Comparison of ENCODE assay signal across 10 cellular contexts in genomic region chr13:60230593-60230992, GRCh38.
DNase-seq lines count a peak whose midpoint lies in the region; ATAC-seq and TF ChIP-seq lines count a peak whose summit lies in the region.
"Had no signal": no experiment of that assay in that cellular context is flagged by ENCODE, and none has a peak within 500 bp of the region (broad histone marks: within the 10 kb centered on the region; RNA-seq: fewer than 3 reads in every experiment).

No MANE protein-coding gene starts in this region.

- no peaks in the 10 kb centered on the region for H3K79me2 ChIP-seq in ACC112 (ENCODE audit: control insufficient read depth, insufficient read depth, low read length, unreplicated experiment)

- H3K27ac ChIP-seq in ACC112 (ENCODE audit: low read depth, low read length): no peak overlapping the region
- H3K27ac ChIP-seq in body of pancreas: no peak overlapping the region
- H3K27ac ChIP-seq in effector memory CD4-positive, alpha-beta T cell (ENCODE audit: insufficient read depth, low read length, poor library complexity, severe bottlenecking): no peak overlapping the region
- H3K27ac ChIP-seq in SJCRH30: no peak overlapping the region

- ATAC-seq in GM19463 (IDR thresholded peaks at IDR 0.05; ENCODE audit: unreplicated experiment): peak; percentile 62
- peak; percentile 61 for ATAC-seq in HG03159 (IDR thresholded peaks at IDR 0.05; ENCODE audit: unreplicated experiment)
- peak; percentile 30 for ATAC-seq in body of pancreas

- no peak for TF ChIP-seq CTCF in body of pancreas (IDR thresholded peaks at IDR 0.05)

- peak overlapping the region; percentile 47 for H2AFZ ChIP-seq in ACC112 (ENCODE audit: low read length, unreplicated experiment)

- H3K27me3 ChIP-seq in ACC112 (ENCODE audit: insufficient read depth, low read length): no peaks in the 10 kb centered on the region
- H3K27me3 ChIP-seq in body of pancreas: no peaks in the 10 kb centered on the region
- H3K27me3 ChIP-seq in effector memory CD4-positive, alpha-beta T cell (replicated peaks; ENCODE audit: control insufficient read depth, insufficient read depth, low read length, poor library complexity, severe bottlenecking): no peaks in the 10 kb centered on the region
- no peaks in the 10 kb centered on the region for H3K27me3 ChIP-seq in SJCRH30

- intact Hi-C loops in body of pancreas (cut with DNase I): no loop called here

- H3K36me3 ChIP-seq in ACC112 (ENCODE audit: insufficient read depth, low read length) (no peaks in the 10 kb centered on the region), body of pancreas (replicated peaks in 1 of 2; ENCODE audit: insufficient read depth in 1 of 2, low read depth in 2 of 2) (no peaks in the 10 kb centered on the region), SJCRH30 (no peaks in the 10 kb centered on the region)
- H3K36me3 ChIP-seq in effector memory CD4-positive, alpha-beta T cell (ENCODE audit: control insufficient read depth, insufficient read depth, low read length): no peaks in the 10 kb centered on the region

- DNase-seq in body of pancreas (no peak), NCI-H1105 treated with DMSO at 0.1 percent for 48 hours (lab: John Stamatoyannopoulos, UW) (no peak), SJCRH30 (no peak), NCI-H1417 (lab: John Stamatoyannopoulos, UW) (no peak)
- no peak for DNase-seq in effector memory CD4-positive, alpha-beta T cell
- DNase-seq: activated naive CD4-positive, alpha-beta T cell treated with anti-CD3 and anti-CD28 coated beads for 36 hours; NCI-H1436 treated with DMSO at 0.1 percent for 48 hours had no signal

- WGBS in body of pancreas, 2 donors: 28 to 35% methylated on average over 3 of the region's 3 CpGs

- H3K9me3 ChIP-seq in body of pancreas (no peaks in the 10 kb centered on the region), SJCRH30 (replicated peaks) (no peaks in the 10 kb centered on the region)
- H3K9me3 ChIP-seq in effector memory CD4-positive, alpha-beta T cell (ENCODE audit: control insufficient read depth, low read length): no peaks in the 10 kb centered on the region

- peaks cover 14% of the 10 kb centered on the region for H3K4me1 ChIP-seq in ACC112 (ENCODE audit: control insufficient read depth, insufficient read depth, low read length, unreplicated experiment)
- no peaks in the 10 kb centered on the region for H3K4me1 ChIP-seq in body of pancreas
- no peaks in the 10 kb centered on the region for H3K4me1 ChIP-seq in effector memory CD4-positive, alpha-beta T cell (ENCODE audit: control insufficient read depth, insufficient read depth, low read length, poor library complexity, severe bottlenecking)
- no peaks in the 10 kb centered on the region for H3K4me1 ChIP-seq in SJCRH30

- H3K4me3 ChIP-seq in ACC112 (ENCODE audit: low read depth, low read length): peak overlapping the region; percentile 25
- H3K4me3 ChIP-seq in body of pancreas: no peak overlapping the region
- H3K4me3 ChIP-seq in effector memory CD4-positive, alpha-beta T cell (ENCODE audit: insufficient read depth, low read depth, low read length, poor library complexity, severe bottlenecking): no peak overlapping the region
- no peak overlapping the region for H3K4me3 ChIP-seq in SJCRH30

- TF ChIP-seq POLR2A in body of pancreas (IDR thresholded peaks at IDR 0.05): no peak
